1 cellular context compared by ENCODE assay signal in genomic region chr14:94364037-94364436, GRCh38.
TF ChIP-seq lines count a peak whose summit lies in the region.

No MANE protein-coding gene starts in this region.

TF ChIP-seq in HepG2, 621 proteins besides CTCF, POLR2A, EP300 and RAD21:
- peak; percentile 28; the same call in 1 of the 2 replicates for TF ChIP-seq TBX2 (CRISPR knock-in tag; IDR thresholded peaks at IDR 0.05; ENCODE audit: borderline replicate concordance)
- no peak for TF ChIP-seq GATAD2A (CRISPR knock-in tag; IDR thresholded peaks at IDR 0.05)
- TF ChIP-seq ZNF788 (CRISPR knock-in tag; IDR thresholded peaks at IDR 0.05; ENCODE audit: borderline replicate concordance): 0 out of 2 replicates have a peak, but pooled peaks have one; percentile 38
- peak; percentile 64; the same call in 1 of the 2 replicates for TF ChIP-seq RCOR2 (CRISPR knock-in tag; IDR thresholded peaks at IDR 0.05)
- 0 out of 2 replicates have a peak, but pooled peaks have one; percentile 37 for TF ChIP-seq ZMYM4 (CRISPR knock-in tag; IDR thresholded peaks at IDR 0.05)
- peak; percentile 38; the same call in 1 of the 2 replicates for TF ChIP-seq HDAC2 (CRISPR knock-in tag; IDR thresholded peaks at IDR 0.05)
- TF ChIP-seq, protein P1, sequence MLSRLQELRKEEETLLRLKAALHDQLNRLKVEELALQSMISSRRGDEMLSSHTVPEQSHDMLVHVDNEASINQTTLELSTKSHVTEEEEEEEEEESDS (CRISPR knock-in tag; IDR thresholded peaks at IDR 0.05; ENCODE audit: borderline replicate concordance): no peak
- TF ChIP-seq SAP130 (CRISPR knock-in tag; IDR thresholded peaks at IDR 0.05; ENCODE audit: low read depth): 0 out of 2 replicates have a peak, but pooled peaks have one; percentile 25
- TF ChIP-seq, protein P2, sequence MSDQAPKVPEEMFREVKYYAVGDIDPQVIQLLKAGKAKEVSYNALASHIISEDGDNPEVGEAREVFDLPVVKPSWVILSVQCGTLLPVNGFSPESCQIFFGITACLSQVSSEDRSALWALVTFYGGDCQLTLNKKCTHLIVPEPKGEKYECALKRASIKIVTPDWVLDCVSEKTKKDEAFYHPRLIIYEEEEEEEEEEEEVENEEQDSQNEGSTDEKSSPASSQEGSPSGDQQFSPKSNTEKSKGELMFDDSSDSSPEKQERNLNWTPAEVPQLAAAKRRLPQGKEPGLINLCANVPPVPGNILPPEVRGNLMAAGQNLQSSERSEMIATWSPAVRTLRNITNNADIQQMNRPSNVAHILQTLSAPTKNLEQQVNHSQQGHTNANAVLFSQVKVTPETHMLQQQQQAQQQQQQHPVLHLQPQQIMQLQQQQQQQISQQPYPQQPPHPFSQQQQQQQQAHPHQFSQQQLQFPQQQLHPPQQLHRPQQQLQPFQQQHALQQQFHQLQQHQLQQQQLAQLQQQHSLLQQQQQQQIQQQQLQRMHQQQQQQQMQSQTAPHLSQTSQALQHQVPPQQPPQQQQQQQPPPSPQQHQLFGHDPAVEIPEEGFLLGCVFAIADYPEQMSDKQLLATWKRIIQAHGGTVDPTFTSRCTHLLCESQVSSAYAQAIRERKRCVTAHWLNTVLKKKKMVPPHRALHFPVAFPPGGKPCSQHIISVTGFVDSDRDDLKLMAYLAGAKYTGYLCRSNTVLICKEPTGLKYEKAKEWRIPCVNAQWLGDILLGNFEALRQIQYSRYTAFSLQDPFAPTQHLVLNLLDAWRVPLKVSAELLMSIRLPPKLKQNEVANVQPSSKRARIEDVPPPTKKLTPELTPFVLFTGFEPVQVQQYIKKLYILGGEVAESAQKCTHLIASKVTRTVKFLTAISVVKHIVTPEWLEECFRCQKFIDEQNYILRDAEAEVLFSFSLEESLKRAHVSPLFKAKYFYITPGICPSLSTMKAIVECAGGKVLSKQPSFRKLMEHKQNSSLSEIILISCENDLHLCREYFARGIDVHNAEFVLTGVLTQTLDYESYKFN (CRISPR knock-in tag; conservative IDR thresholded peaks at IDR 0.05): 0 out of 2 replicates have a peak, but pooled peaks have one; percentile 15
- no peak for TF ChIP-seq SP4 (CRISPR knock-in tag; IDR thresholded peaks at IDR 0.05)
- TF ChIP-seq HDAC1 (CRISPR knock-in tag; IDR thresholded peaks at IDR 0.05): peak; percentile 35; the same call in 1 of the 2 replicates
- TF ChIP-seq ZNF30 (CRISPR knock-in tag; IDR thresholded peaks at IDR 0.05): no peak
- peak; percentile 45; the same call in 1 of the 2 replicates for TF ChIP-seq HNF4G (IDR thresholded peaks at IDR 0.05; ENCODE audit: borderline replicate concordance, low read depth, low read length)
- TF ChIP-seq HNF4G (CRISPR knock-in tag; IDR thresholded peaks at IDR 0.05; ENCODE audit: borderline replicate concordance, low read depth): no peak; the same call in 1 of the 2 replicates
- TF ChIP-seq GTF3A (CRISPR knock-in tag; conservative IDR thresholded peaks at IDR 0.05): no peak
- 0 out of 2 replicates have a peak, but pooled peaks have one; percentile 21 for TF ChIP-seq FOXO1 (CRISPR knock-in tag; IDR thresholded peaks at IDR 0.05)
- TF ChIP-seq RXRA (CRISPR knock-in tag; IDR thresholded peaks at IDR 0.05): peak; percentile 36; the same call in 1 of the 2 replicates
- peak; percentile 52; the same call in 1 of the 2 replicates for TF ChIP-seq SALL1 (CRISPR knock-in tag; IDR thresholded peaks at IDR 0.05)
- no peak for TF ChIP-seq ZFP36 (IDR thresholded peaks at IDR 0.05; ENCODE audit: borderline replicate concordance, low read depth, low read length, partially characterized antibody)
- TF ChIP-seq HNF4A (CRISPR knock-in tag; IDR thresholded peaks at IDR 0.05): peak; percentile 66; the same call in 1 of the 2 replicates
- TF ChIP-seq ZNF629 (CRISPR knock-in tag; conservative IDR thresholded peaks at IDR 0.05): peak; percentile 99
- no peak for TF ChIP-seq ARNTL (CRISPR knock-in tag; IDR thresholded peaks at IDR 0.05)
- peak; percentile 28; the same call in 1 of the 2 replicates for TF ChIP-seq ZBTB7B (CRISPR knock-in tag; IDR thresholded peaks at IDR 0.05)
- TF ChIP-seq, protein P3, sequence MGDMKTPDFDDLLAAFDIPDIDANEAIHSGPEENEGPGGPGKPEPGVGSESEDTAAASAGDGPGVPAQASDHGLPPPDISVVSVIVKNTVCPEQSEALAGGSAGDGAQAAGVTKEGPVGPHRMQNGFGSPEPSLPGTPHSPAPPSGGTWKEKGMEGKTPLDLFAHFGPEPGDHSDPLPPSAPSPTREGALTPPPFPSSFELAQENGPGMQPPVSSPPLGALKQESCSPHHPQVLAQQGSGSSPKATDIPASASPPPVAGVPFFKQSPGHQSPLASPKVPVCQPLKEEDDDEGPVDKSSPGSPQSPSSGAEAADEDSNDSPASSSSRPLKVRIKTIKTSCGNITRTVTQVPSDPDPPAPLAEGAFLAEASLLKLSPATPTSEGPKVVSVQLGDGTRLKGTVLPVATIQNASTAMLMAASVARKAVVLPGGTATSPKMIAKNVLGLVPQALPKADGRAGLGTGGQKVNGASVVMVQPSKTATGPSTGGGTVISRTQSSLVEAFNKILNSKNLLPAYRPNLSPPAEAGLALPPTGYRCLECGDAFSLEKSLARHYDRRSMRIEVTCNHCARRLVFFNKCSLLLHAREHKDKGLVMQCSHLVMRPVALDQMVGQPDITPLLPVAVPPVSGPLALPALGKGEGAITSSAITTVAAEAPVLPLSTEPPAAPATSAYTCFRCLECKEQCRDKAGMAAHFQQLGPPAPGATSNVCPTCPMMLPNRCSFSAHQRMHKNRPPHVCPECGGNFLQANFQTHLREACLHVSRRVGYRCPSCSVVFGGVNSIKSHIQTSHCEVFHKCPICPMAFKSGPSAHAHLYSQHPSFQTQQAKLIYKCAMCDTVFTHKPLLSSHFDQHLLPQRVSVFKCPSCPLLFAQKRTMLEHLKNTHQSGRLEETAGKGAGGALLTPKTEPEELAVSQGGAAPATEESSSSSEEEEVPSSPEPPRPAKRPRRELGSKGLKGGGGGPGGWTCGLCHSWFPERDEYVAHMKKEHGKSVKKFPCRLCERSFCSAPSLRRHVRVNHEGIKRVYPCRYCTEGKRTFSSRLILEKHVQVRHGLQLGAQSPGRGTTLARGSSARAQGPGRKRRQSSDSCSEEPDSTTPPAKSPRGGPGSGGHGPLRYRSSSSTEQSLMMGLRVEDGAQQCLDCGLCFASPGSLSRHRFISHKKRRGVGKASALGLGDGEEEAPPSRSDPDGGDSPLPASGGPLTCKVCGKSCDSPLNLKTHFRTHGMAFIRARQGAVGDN (CRISPR knock-in tag; IDR thresholded peaks at IDR 0.05): peak; percentile 44
- no peak for TF ChIP-seq ZFP62 (CRISPR knock-in tag; IDR thresholded peaks at IDR 0.05)
- TF ChIP-seq NRL (CRISPR knock-in tag; IDR thresholded peaks at IDR 0.05; ENCODE audit: borderline replicate concordance): no peak
- TF ChIP-seq ADNP (CRISPR knock-in tag; IDR thresholded peaks at IDR 0.05): peak; percentile 93
- TF ChIP-seq ZMYM3 (CRISPR knock-in tag; IDR thresholded peaks at IDR 0.05): peak; percentile 99
- no peak for TF ChIP-seq ZNF850 (CRISPR knock-in tag; conservative IDR thresholded peaks at IDR 0.05)
- TF ChIP-seq, protein P4, sequence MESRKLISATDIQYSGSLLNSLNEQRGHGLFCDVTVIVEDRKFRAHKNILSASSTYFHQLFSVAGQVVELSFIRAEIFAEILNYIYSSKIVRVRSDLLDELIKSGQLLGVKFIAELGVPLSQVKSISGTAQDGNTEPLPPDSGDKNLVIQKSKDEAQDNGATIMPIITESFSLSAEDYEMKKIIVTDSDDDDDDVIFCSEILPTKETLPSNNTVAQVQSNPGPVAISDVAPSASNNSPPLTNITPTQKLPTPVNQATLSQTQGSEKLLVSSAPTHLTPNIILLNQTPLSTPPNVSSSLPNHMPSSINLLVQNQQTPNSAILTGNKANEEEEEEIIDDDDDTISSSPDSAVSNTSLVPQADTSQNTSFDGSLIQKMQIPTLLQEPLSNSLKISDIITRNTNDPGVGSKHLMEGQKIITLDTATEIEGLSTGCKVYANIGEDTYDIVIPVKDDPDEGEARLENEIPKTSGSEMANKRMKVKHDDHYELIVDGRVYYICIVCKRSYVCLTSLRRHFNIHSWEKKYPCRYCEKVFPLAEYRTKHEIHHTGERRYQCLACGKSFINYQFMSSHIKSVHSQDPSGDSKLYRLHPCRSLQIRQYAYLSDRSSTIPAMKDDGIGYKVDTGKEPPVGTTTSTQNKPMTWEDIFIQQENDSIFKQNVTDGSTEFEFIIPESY (CRISPR knock-in tag; IDR thresholded peaks at IDR 0.05): no peak
- TF ChIP-seq, protein P5, sequence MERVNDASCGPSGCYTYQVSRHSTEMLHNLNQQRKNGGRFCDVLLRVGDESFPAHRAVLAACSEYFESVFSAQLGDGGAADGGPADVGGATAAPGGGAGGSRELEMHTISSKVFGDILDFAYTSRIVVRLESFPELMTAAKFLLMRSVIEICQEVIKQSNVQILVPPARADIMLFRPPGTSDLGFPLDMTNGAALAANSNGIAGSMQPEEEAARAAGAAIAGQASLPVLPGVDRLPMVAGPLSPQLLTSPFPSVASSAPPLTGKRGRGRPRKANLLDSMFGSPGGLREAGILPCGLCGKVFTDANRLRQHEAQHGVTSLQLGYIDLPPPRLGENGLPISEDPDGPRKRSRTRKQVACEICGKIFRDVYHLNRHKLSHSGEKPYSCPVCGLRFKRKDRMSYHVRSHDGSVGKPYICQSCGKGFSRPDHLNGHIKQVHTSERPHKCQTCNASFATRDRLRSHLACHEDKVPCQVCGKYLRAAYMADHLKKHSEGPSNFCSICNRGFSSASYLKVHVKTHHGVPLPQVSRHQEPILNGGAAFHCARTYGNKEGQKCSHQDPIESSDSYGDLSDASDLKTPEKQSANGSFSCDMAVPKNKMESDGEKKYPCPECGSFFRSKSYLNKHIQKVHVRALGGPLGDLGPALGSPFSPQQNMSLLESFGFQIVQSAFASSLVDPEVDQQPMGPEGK (CRISPR knock-in tag; IDR thresholded peaks at IDR 0.05): peak; percentile 35; the same call in 1 of the 2 replicates
- TF ChIP-seq ZNF768 (CRISPR knock-in tag; IDR thresholded peaks at IDR 0.05): peak; percentile 28; the same call in 1 of the 2 replicates
- peak; percentile 33; the same call in 1 of the 2 replicates for TF ChIP-seq MAX (IDR thresholded peaks at IDR 0.05)
- TF ChIP-seq ZNF121 (CRISPR knock-in tag; IDR thresholded peaks at IDR 0.05): peak; percentile 50; the same call in 1 of the 2 replicates
- TF ChIP-seq RARA (CRISPR knock-in tag; IDR thresholded peaks at IDR 0.05): peak; percentile 49; the same call in 1 of the 2 replicates
- TF ChIP-seq FOSL2 (CRISPR knock-in tag; IDR thresholded peaks at IDR 0.05): peak; percentile 43; the same call in 1 of the 2 replicates
- TF ChIP-seq MBNL3 (CRISPR knock-in tag; conservative IDR thresholded peaks at IDR 0.05): no peak
- no peak for TF ChIP-seq SMAD1 (CRISPR knock-in tag; IDR thresholded peaks at IDR 0.05; ENCODE audit: borderline replicate concordance, low read depth)
- TF ChIP-seq ZNF143 (CRISPR knock-in tag; IDR thresholded peaks at IDR 0.05): no peak
- TF ChIP-seq KDM3A (CRISPR knock-in tag; IDR thresholded peaks at IDR 0.05; ENCODE audit: low read depth): 0 out of 2 replicates have a peak, but pooled peaks have one; percentile 31
